In genomic region chr1:225445644-225446297, GRCh38 we compare ENCODE assay signal across 8 cellular contexts. TPM values are rescaled to one million over a fixed set of nuclear protein-coding genes. Genes with fewer than 3 reads are reported as not detected.
DNase-seq lines count a peak whose midpoint lies in the region; ATAC-seq, FAIRE-seq and TF ChIP-seq lines count a peak whose summit lies in the region.

No MANE protein-coding gene starts in this region.

- no peaks in the 10 kb centered on the region for H3F3A ChIP-seq in smooth muscle cell (ENCODE audit: low read depth)

- no peak for TF ChIP-seq RAD21 in HCT116 (IDR thresholded peaks at IDR 0.05; ENCODE audit: low read depth)

- TF ChIP-seq CTCF in HCT116 (IDR thresholded peaks at IDR 0.05 in 2 of 3, conservative IDR thresholded peaks at IDR 0.05 in 1 of 3; ENCODE audit: borderline replicate concordance in 1 of 3, insufficient read depth in 1 of 3, low read depth in 2 of 3, low read length in 2 of 3) (no peak), foreskin keratinocyte (conservative IDR thresholded peaks at IDR 0.05) (no peak), smooth muscle cell (IDR thresholded peaks at IDR 0.05; ENCODE audit: borderline replicate concordance, insufficient read depth, poor library complexity, severe bottlenecking) (no peak), D721Med (IDR thresholded peaks at IDR 0.05; ENCODE audit: insufficient read depth, missing control alignments) (no peak)

- ATAC-seq in HCT116 = no peak
- ATAC-seq in foreskin keratinocyte = peak; percentile 24

- peaks cover 9% of the 10 kb centered on the region for H3K36me3 Mint-ChIP-seq in T-helper 2 cell treated with Interferon-gamma antibody and Interleukin-4, amounts not matched to agents 5 μg/mL and 100 μg/mL, for 36 hours (ENCODE audit: low read depth)

- TF ChIP-seq POLR2A in HCT116 (IDR thresholded peaks at IDR 0.05; ENCODE audit: borderline replicate concordance, extremely low read depth, insufficient read depth, insufficient read length) = no peak

- H3K79me2 ChIP-seq in HCT116 (ENCODE audit: insufficient read depth, low read length) = no peaks in the 10 kb centered on the region
- H3K79me2 ChIP-seq in smooth muscle cell (ENCODE audit: low read depth) = no peaks in the 10 kb centered on the region

- H3K9me3 Mint-ChIP-seq in T-helper 2 cell treated with Interferon-gamma antibody and Interleukin-4, amounts not matched to agents 5 μg/mL and 100 μg/mL, for 36 hours = peaks cover 4% of the 10 kb centered on the region

- BruUV-seq in HCT116 (replicated peaks; lab: Mats Ljungman, UMichigan) = no TSS peak

- H3K27me3 Mint-ChIP-seq in T-helper 2 cell treated with Interferon-gamma antibody and Interleukin-4, amounts not matched to agents 5 μg/mL and 100 μg/mL, for 36 hours (ENCODE audit: low read depth) = peaks cover 3% of the 10 kb centered on the region

- intact Hi-C loops in HCT116 (cut with micrococcal nuclease) = no loop called here

- H3K4me2 ChIP-seq in HCT116 (ENCODE audit: low read length) = peak overlapping the region; percentile 46
- H3K4me2 ChIP-seq in smooth muscle cell = no peak overlapping the region

- H2AFZ ChIP-seq in HCT116 (ENCODE audit: low read depth, low read length, poor library complexity, severe bottlenecking) = peak overlapping the region; percentile 75
- no peak overlapping the region for H2AFZ ChIP-seq in smooth muscle cell (ENCODE audit: low read depth)

- no peaks in the 10 kb centered on the region for H3K36me3 ChIP-seq in HCT116 (ENCODE audit: control insufficient read depth in 1 of 2, insufficient read depth in 2 of 2, low read length in 2 of 2)
- no peaks in the 10 kb centered on the region for H3K36me3 ChIP-seq in smooth muscle cell (ENCODE audit: low read depth)

- no peak overlapping the region for H3K9ac ChIP-seq in HCT116 (ENCODE audit: low read length)
- no peak overlapping the region for H3K9ac ChIP-seq in smooth muscle cell (ENCODE audit: low read depth)

- H3K27me3 ChIP-seq in HCT116 (ENCODE audit: insufficient read depth, low read length) (no peaks in the 10 kb centered on the region), foreskin keratinocyte (no peaks in the 10 kb centered on the region), smooth muscle cell (ENCODE audit: low read depth) (no peaks in the 10 kb centered on the region)

- 66% methylated on average over 7 of the region's 7 CpGs for WGBS in smooth muscle cell (ENCODE audit: low lambda C conversion rate)

- POLR2A ChIA-PET in HCT116 (lab: Charles Lee) = interaction anchor here (1.0 to 1.2 kb wide), 3 partner anchors 9 to 17 kb away, joined by 3 read pairs; partner anchors contain the start of gene LBR

- H3K4me1 ChIP-seq in HCT116 (ENCODE audit: control insufficient read depth in 1 of 2, insufficient read depth in 2 of 2, low read length in 2 of 2) (peaks cover 50 to 83% of the 10 kb centered on the region in 2 experiments), foreskin keratinocyte (peaks cover 11% of the 10 kb centered on the region), smooth muscle cell (ENCODE audit: low read depth) (no peaks in the 10 kb centered on the region)

- RAD21 ChIA-PET in HCT116 (lab: Charles Lee; ENCODE audit: low non-redundant PET in 1 of 2, low total read pairs in 2 of 2, uncharacterized antibody in 2 of 2, unreplicated experiment in 2 of 2) = no interaction called here

- H3K9me3 ChIP-seq in HCT116 (ENCODE audit: control insufficient read depth in 1 of 2, insufficient read depth in 1 of 2, low read depth in 1 of 2, low read length in 2 of 2) = no peaks in the 10 kb centered on the region
- no peaks in the 10 kb centered on the region for H3K9me3 ChIP-seq in smooth muscle cell (replicated peaks; ENCODE audit: low read depth)

- H4K20me1 ChIP-seq in HCT116 (ENCODE audit: insufficient read depth) = no peaks in the 10 kb centered on the region
- H4K20me1 ChIP-seq in smooth muscle cell (ENCODE audit: low read depth) = no peaks in the 10 kb centered on the region

- no peak for FAIRE-seq in D721Med (lab: Jason Lieb, UNC)

- H3K4me1 Mint-ChIP-seq in T-helper 2 cell treated with Interferon-gamma antibody and Interleukin-4, amounts not matched to agents 5 μg/mL and 100 μg/mL, for 36 hours (ENCODE audit: low read depth) = peaks cover 55% of the 10 kb centered on the region

- H3K4me3 Mint-ChIP-seq in T-helper 2 cell treated with Interferon-gamma antibody and Interleukin-4, amounts not matched to agents 5 μg/mL and 100 μg/mL, for 36 hours = peak overlapping the region; percentile 77

- H3K4me3 ChIP-seq in HCT116 (replicated peaks in 1 of 2; ENCODE audit: low read depth in 1 of 2, low read length in 2 of 2) (no peak overlapping the region), smooth muscle cell (no peak overlapping the region)

- H3K27ac ChIP-seq in HCT116 (ENCODE audit: low read depth, low read length) (peak overlapping the region; percentile 40), foreskin keratinocyte (no peak overlapping the region), smooth muscle cell (ENCODE audit: low read depth) (peak overlapping the region; percentile 29)

- no peaks in the 10 kb centered on the region for H3K9me2 ChIP-seq in HCT116 (ENCODE audit: insufficient read depth)

- CTCF ChIA-PET in HCT116 (lab: Charles Lee) = no interaction called here

- peak overlapping the region; percentile 95 for H3K27ac Mint-ChIP-seq in T-helper 2 cell treated with Interferon-gamma antibody and Interleukin-4, amounts not matched to agents 5 μg/mL and 100 μg/mL, for 36 hours

- DNase-seq in HCT116 (ENCODE audit: low read depth, low spot score) (no peak), foreskin keratinocyte (peak in 1 of 2 donors; percentile 42), smooth muscle cell (lab: John Stamatoyannopoulos, UW; ENCODE audit: unreplicated experiment) (no peak), D721Med (ENCODE audit: insufficient read length, low spot score) (no peak), NCI-H345 (lab: John Stamatoyannopoulos, UW) (no peak), HCEC 1CT (no peak)
- DNase-seq in T-helper 2 cell treated with Interferon-gamma antibody and Interleukin-4, amounts not matched to agents 5 μg/mL and 100 μg/mL, for 36 hours (ENCODE audit: low spot score) = no peak
- DNase-seq in stimulated activated CD4-positive, alpha-beta T cell treated with anti-CD3 and anti-CD28 coated beads, Interleukin-15, amount 100 ng/mL, for 24 hours = no peak

TF ChIP-seq in HCT116, 20 proteins besides CTCF, POLR2A, EP300 and RAD21:
- TF ChIP-seq EZH2phosphoT487 (IDR thresholded peaks at IDR 0.05; ENCODE audit: borderline replicate concordance) (no peak), POLR2AphosphoS5 (IDR thresholded peaks at IDR 0.05; ENCODE audit: low read depth, low read length) (no peak), EGR1 (IDR thresholded peaks at IDR 0.05; ENCODE audit: low read depth) (no peak), TCF7L2 (IDR thresholded peaks at IDR 0.05; ENCODE audit: borderline replicate concordance, extremely low read depth, insufficient read depth, insufficient read length) (no peak)
TF ChIP-seq in HCT116: peak in this region for 0.

RNA-seq across cellular contexts. Expression of gene LBR, which starts 17.9 kb away (rescaled TPM):
- total RNA-seq in HCT116 (2021; ENCODE audit: unreplicated experiment) (97.4 TPM), foreskin keratinocyte (51.3 and 66.1 TPM in 2 replicates), smooth muscle cell (33.4 and 43.6 TPM in 2 replicates)
- polyA plus RNA-seq in HCT116 (2012) = 19.3 and 32.1 TPM in 2 replicates
- polyA plus RNA-seq in foreskin keratinocyte (15.9 and 23.3 TPM in 2 replicates), smooth muscle cell (16.6 and 24.8 TPM in 2 replicates)
